Comparison of ENCODE assay signal across 9 cellular contexts in the genomic region with DNA sequence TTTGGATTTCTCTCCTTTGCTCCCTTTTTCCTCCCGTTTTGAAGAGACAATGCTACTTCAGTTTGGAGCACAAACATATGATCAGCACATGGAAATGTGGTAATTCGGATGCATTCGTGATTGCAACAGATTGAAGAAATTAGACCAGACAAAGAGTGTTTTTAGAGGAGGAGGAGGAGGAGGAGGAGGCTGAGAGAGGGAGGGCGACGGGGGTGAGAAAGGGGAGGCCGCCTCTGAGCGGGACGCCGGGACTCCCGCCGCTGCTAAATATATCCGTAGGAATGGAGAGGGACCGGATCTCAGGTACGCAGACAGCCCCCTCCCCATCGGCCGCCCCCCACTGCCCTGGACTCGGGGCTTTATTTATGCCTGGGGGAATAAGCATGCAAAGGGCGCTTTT.
DNase-seq lines count a peak whose midpoint lies in the region; ATAC-seq and TF ChIP-seq lines count a peak whose summit lies in the region.
"Had no signal": no experiment of that assay in that cellular context is flagged by ENCODE, and none has a peak within 500 bp of the region (broad histone marks: within the 10 kb centered on the region; RNA-seq: fewer than 3 reads in every experiment).

No MANE protein-coding gene starts in this region.

- ATAC-seq in WTC11 = no peak
- ATAC-seq in right cardiac atrium = no peak
- no peak for ATAC-seq in HG02588 (IDR thresholded peaks at IDR 0.05; ENCODE audit: unreplicated experiment)

- POLR2A ChIA-PET in WTC11 (lab: Charles Lee) = no interaction called here

- H3K27me3 Mint-ChIP-seq in T-helper 1 cell treated with Interleukin-12 subunit alpha and Interleukin-12 subunit beta and Interleukin-4 antibody, amounts not matched to agents 30 μg/mL and 1 μg/mL, for 36 hours (ENCODE audit: low read depth) = no peaks in the 10 kb centered on the region
- no peaks in the 10 kb centered on the region for H3K27me3 Mint-ChIP-seq in WTC11 (ENCODE audit: low read depth)

- H3K27ac Mint-ChIP-seq in T-helper 1 cell treated with Interleukin-12 subunit alpha and Interleukin-12 subunit beta and Interleukin-4 antibody, amounts not matched to agents 30 μg/mL and 1 μg/mL, for 36 hours = no peak overlapping the region
- peak overlapping the region; percentile 27; the same call in 1 of the 2 replicates for H3K27ac Mint-ChIP-seq in WTC11

- peaks cover 25% of the 10 kb centered on the region for H3K4me1 Mint-ChIP-seq in T-helper 1 cell treated with Interleukin-12 subunit alpha and Interleukin-12 subunit beta and Interleukin-4 antibody, amounts not matched to agents 30 μg/mL and 1 μg/mL, for 36 hours (ENCODE audit: low read depth)
- H3K4me1 Mint-ChIP-seq in WTC11 = peaks cover 61% of the 10 kb centered on the region

- WGBS in right cardiac atrium = 46% methylated on average over 18 of the region's 18 CpGs
- 31 to 52% methylated on average over 18 of the region's 18 CpGs for WGBS in testis, 2 donors

- H3K36me3 ChIP-seq in testis (ENCODE audit: low read depth, missing control alignments) = no peaks in the 10 kb centered on the region

- no peaks in the 10 kb centered on the region for H3K9me3 Mint-ChIP-seq in T-helper 1 cell treated with Interleukin-12 subunit alpha and Interleukin-12 subunit beta and Interleukin-4 antibody, amounts not matched to agents 30 μg/mL and 1 μg/mL, for 36 hours
- no peaks in the 10 kb centered on the region for H3K9me3 Mint-ChIP-seq in WTC11

- H3K27me3 ChIP-seq in right cardiac atrium (ENCODE audit: control insufficient read depth, insufficient read depth) = no peaks in the 10 kb centered on the region
- no peaks in the 10 kb centered on the region for H3K27me3 ChIP-seq in testis

- H3K4me3 Mint-ChIP-seq in T-helper 1 cell treated with Interleukin-12 subunit alpha and Interleukin-12 subunit beta and Interleukin-4 antibody, amounts not matched to agents 30 μg/mL and 1 μg/mL, for 36 hours = peak overlapping the region; percentile 60
- H3K4me3 Mint-ChIP-seq in WTC11 = no peak overlapping the region

- intact Hi-C loops in right cardiac atrium (cut with DNase I) (loop anchor here in 1 of 4 donors (10.0 kb wide), 1 partner anchor 105 kb away; no protein-coding TSS in a partner anchor), testis (cut with DNase I; ENCODE audit: low total_unique reads) (no loop called here)

- H3K4me1 ChIP-seq in right cardiac atrium (ENCODE audit: control insufficient read depth, insufficient read depth, low read length) (peaks cover 9% of the 10 kb centered on the region), testis (peaks cover 52% of the 10 kb centered on the region)

- H3K9me3 ChIP-seq in right cardiac atrium (ENCODE audit: control insufficient read depth, low read length) (no peaks in the 10 kb centered on the region), testis (no peaks in the 10 kb centered on the region)

- H3K27ac ChIP-seq in right cardiac atrium (ENCODE audit: low read length) (peak overlapping the region; percentile 68), testis (peak overlapping the region; percentile 50 to 72)

- TF ChIP-seq POLR2A in testis (IDR thresholded peaks at IDR 0.05) = no peak

- peak overlapping the region; percentile 34 for H3K4me3 ChIP-seq in right cardiac atrium (ENCODE audit: low read length)
- H3K4me3 ChIP-seq in testis = peak overlapping the region; percentile 24 to 43

- DNase-seq in T-helper 1 cell = no peak
- peak; percentile 6 for DNase-seq in WTC11 (ENCODE audit: low spot score)
- peak; percentile 52 to 76 (median 72) for DNase-seq in right cardiac atrium
- no peak for DNase-seq in testis
- DNase-seq in effector CD4-positive, alpha-beta T cell = no peak
- DNase-seq in islet precursor cell = no peak
- DNase-seq: NCI-H1092 had no signal

- no peak for TF ChIP-seq CTCF in WTC11 (IDR thresholded peaks at IDR 0.05)
- no peak for TF ChIP-seq CTCF in testis (IDR thresholded peaks at IDR 0.05)

- no peaks in the 10 kb centered on the region for H3K36me3 Mint-ChIP-seq in T-helper 1 cell treated with Interleukin-12 subunit alpha and Interleukin-12 subunit beta and Interleukin-4 antibody, amounts not matched to agents 30 μg/mL and 1 μg/mL, for 36 hours (ENCODE audit: low read depth)
- no peaks in the 10 kb centered on the region for H3K36me3 Mint-ChIP-seq in WTC11

- CTCF ChIA-PET in WTC11 (lab: Charles Lee) = no interaction called here

TF ChIP-seq in WTC11, 78 proteins besides CTCF, POLR2A, EP300 and RAD21 (continues in another document):
- TF ChIP-seq, protein P1, sequence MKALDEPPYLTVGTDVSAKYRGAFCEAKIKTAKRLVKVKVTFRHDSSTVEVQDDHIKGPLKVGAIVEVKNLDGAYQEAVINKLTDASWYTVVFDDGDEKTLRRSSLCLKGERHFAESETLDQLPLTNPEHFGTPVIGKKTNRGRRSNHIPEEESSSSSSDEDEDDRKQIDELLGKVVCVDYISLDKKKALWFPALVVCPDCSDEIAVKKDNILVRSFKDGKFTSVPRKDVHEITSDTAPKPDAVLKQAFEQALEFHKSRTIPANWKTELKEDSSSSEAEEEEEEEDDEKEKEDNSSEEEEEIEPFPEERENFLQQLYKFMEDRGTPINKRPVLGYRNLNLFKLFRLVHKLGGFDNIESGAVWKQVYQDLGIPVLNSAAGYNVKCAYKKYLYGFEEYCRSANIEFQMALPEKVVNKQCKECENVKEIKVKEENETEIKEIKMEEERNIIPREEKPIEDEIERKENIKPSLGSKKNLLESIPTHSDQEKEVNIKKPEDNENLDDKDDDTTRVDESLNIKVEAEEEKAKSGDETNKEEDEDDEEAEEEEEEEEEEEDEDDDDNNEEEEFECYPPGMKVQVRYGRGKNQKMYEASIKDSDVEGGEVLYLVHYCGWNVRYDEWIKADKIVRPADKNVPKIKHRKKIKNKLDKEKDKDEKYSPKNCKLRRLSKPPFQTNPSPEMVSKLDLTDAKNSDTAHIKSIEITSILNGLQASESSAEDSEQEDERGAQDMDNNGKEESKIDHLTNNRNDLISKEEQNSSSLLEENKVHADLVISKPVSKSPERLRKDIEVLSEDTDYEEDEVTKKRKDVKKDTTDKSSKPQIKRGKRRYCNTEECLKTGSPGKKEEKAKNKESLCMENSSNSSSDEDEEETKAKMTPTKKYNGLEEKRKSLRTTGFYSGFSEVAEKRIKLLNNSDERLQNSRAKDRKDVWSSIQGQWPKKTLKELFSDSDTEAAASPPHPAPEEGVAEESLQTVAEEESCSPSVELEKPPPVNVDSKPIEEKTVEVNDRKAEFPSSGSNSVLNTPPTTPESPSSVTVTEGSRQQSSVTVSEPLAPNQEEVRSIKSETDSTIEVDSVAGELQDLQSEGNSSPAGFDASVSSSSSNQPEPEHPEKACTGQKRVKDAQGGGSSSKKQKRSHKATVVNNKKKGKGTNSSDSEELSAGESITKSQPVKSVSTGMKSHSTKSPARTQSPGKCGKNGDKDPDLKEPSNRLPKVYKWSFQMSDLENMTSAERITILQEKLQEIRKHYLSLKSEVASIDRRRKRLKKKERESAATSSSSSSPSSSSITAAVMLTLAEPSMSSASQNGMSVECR (CRISPR knock-in tag; IDR thresholded peaks at IDR 0.05; ENCODE audit: borderline replicate concordance) = no peak
- TF ChIP-seq, protein P2, sequence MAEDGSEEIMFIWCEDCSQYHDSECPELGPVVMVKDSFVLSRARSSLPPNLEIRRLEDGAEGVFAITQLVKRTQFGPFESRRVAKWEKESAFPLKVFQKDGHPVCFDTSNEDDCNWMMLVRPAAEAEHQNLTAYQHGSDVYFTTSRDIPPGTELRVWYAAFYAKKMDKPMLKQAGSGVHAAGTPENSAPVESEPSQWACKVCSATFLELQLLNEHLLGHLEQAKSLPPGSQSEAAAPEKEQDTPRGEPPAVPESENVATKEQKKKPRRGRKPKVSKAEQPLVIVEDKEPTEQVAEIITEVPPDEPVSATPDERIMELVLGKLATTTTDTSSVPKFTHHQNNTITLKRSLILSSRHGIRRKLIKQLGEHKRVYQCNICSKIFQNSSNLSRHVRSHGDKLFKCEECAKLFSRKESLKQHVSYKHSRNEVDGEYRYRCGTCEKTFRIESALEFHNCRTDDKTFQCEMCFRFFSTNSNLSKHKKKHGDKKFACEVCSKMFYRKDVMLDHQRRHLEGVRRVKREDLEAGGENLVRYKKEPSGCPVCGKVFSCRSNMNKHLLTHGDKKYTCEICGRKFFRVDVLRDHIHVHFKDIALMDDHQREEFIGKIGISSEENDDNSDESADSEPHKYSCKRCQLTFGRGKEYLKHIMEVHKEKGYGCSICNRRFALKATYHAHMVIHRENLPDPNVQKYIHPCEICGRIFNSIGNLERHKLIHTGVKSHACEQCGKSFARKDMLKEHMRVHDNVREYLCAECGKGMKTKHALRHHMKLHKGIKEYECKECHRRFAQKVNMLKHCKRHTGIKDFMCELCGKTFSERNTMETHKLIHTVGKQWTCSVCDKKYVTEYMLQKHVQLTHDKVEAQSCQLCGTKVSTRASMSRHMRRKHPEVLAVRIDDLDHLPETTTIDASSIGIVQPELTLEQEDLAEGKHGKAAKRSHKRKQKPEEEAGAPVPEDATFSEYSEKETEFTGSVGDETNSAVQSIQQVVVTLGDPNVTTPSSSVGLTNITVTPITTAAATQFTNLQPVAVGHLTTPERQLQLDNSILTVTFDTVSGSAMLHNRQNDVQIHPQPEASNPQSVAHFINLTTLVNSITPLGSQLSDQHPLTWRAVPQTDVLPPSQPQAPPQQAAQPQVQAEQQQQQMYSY (CRISPR knock-in tag; IDR thresholded peaks at IDR 0.05) = no peak
- no peak for TF ChIP-seq ESRRA (CRISPR knock-in tag; IDR thresholded peaks at IDR 0.05; ENCODE audit: borderline replicate concordance)
- TF ChIP-seq, protein P3, sequence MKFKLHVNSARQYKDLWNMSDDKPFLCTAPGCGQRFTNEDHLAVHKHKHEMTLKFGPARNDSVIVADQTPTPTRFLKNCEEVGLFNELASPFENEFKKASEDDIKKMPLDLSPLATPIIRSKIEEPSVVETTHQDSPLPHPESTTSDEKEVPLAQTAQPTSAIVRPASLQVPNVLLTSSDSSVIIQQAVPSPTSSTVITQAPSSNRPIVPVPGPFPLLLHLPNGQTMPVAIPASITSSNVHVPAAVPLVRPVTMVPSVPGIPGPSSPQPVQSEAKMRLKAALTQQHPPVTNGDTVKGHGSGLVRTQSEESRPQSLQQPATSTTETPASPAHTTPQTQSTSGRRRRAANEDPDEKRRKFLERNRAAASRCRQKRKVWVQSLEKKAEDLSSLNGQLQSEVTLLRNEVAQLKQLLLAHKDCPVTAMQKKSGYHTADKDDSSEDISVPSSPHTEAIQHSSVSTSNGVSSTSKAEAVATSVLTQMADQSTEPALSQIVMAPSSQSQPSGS (CRISPR knock-in tag; IDR thresholded peaks at IDR 0.05; ENCODE audit: borderline replicate concordance, low read depth) = no peak
- TF ChIP-seq ZBTB21 (CRISPR knock-in tag; IDR thresholded peaks at IDR 0.05; ENCODE audit: borderline replicate concordance) = no peak
- no peak for TF ChIP-seq SP1 (CRISPR knock-in tag; conservative IDR thresholded peaks at IDR 0.05)

Comparison
In these comparisons a context has a peak if more than half of its experiments do, and no peak if none do; other contexts are left out.
1. DNase-seq: peak in WTC11 (single experiment) and right cardiac atrium (3 of 3); none in T-helper 1 cell (0 of 5), testis (single experiment), effector CD4-positive, alpha-beta T cell (single experiment) and islet precursor cell (single experiment).